Comparison of ENCODE assay signal across 8 cellular contexts in the genomic region with DNA sequence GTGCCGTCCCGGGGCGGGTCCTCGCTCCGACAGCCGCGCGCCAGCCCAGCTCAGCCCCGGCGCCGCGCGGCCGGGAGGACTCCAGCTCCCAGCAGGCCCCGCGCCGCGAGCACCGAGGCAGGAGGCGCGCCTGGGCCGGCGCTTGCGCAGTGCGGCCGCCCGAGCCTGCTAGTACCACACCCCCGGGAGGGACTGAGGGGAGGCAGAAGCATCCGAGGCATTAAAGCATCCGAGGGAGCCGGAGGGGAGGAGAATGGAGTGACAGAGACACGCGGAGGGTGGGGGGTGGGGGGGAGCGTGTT. TPM values are rescaled to one million over a fixed set of nuclear protein-coding genes. Genes with fewer than 3 reads are reported as not detected.
DNase-seq lines count a peak whose midpoint lies in the region; ATAC-seq, FAIRE-seq and TF ChIP-seq lines count a peak whose summit lies in the region.

A gene (plus strand): TSS at position 205 of the 302 bp plus-strand sequence. CDS start 347 bp downstream, outside the sequence.

- no peak for TF ChIP-seq CTCF in hepatocyte (IDR thresholded peaks at IDR 0.05; ENCODE audit: poor library complexity)

- peak; percentile 94 for FAIRE-seq in GM18507 (lab: Jason Lieb, UNC)

- WGBS in hepatocyte (ENCODE audit: low lambda C conversion rate, missing lambda C conversion rate), result 2% methylated on average over 21 of the region's 34 CpGs

- no peaks in the 10 kb centered on the region for H3K9me2 ChIP-seq in hepatocyte (replicated peaks; ENCODE audit: insufficient read depth)

- H3K4me2 ChIP-seq in hepatocyte, result peak within 1 kb of the TSS; percentile 84

- peak; percentile 95 for DNase-seq in GM18507 (ENCODE audit: extremely low spot score, insufficient read length, low read depth)
- peak; percentile 61 to 88 for DNase-seq in NCI-H2081 (lab: John Stamatoyannopoulos, UW)
- peak; percentile 94 for DNase-seq in T1000 (lab: John Stamatoyannopoulos, UW)
- peak; percentile 99 for DNase-seq in astrocyte of the hippocampus (ENCODE audit: low read depth, low spot score)
- peak; percentile 99 for DNase-seq in hepatocyte (ENCODE audit: low spot score)
- DNase-seq in retina, result peak; percentile 88
- no peak for DNase-seq in OCI-M2 (lab: John Stamatoyannopoulos, UW; ENCODE audit: unreplicated experiment)

- H4K20me1 ChIP-seq in hepatocyte (ENCODE audit: insufficient read depth, poor library complexity, severe bottlenecking), result no peaks in the 10 kb centered on the region

- no peaks in the 10 kb centered on the region for H3K9me3 ChIP-seq in hepatocyte (ENCODE audit: low read depth)

- ATAC-seq in HG02973 (IDR thresholded peaks at IDR 0.05; ENCODE audit: unreplicated experiment), result peak; percentile 67

- H3K4me3 ChIP-seq in hepatocyte, result peak within 1 kb of the TSS; percentile 89

- H3K27ac ChIP-seq in hepatocyte, result peak within 1 kb of the TSS; percentile 99

- no peaks in the 10 kb centered on the region for H3K27me3 ChIP-seq in hepatocyte

- peak within 1 kb of the TSS; percentile 55 for H2AFZ ChIP-seq in hepatocyte

- H3K4me1 ChIP-seq in hepatocyte (ENCODE audit: insufficient read depth), result peaks cover 28% of the 10 kb centered on the region

- peaks cover 33% of the 10 kb centered on the region for H3K79me2 ChIP-seq in hepatocyte

- H3K36me3 ChIP-seq in hepatocyte (replicated peaks; ENCODE audit: insufficient read depth, low read depth), result no peaks in the 10 kb centered on the region

RNA-seq across cellular contexts. Expression of the gene that starts here (rescaled TPM):
- total RNA-seq in hepatocyte, result 19.9 and 20.5 TPM in 2 replicates
- 7.6 and 8.7 TPM in 2 replicates for polyA plus RNA-seq in hepatocyte
